Comparison of ENCODE assay signal across 8 cellular contexts in genomic region chr19:42423462-42424344, GRCh38. TPM values are rescaled to one million over a fixed set of nuclear protein-coding genes. Genes with fewer than 3 reads are reported as not detected.
DNase-seq lines count a peak whose midpoint lies in the region; ATAC-seq and TF ChIP-seq lines count a peak whose summit lies in the region.

No MANE protein-coding gene starts in this region.

- WGBS in liver: 7% methylated on average over 65 of the region's 65 CpGs

- ATAC-seq in GM18867 (IDR thresholded peaks at IDR 0.05; ENCODE audit: unreplicated experiment) (peak; percentile 89), HG03066 (IDR thresholded peaks at IDR 0.05; ENCODE audit: low read depth, unreplicated experiment) (peak; percentile 89)

- H3K36me3 ChIP-seq in liver (ENCODE audit: control insufficient read depth in 4 of 4, insufficient read depth in 3 of 4, low read depth in 1 of 4, low read length in 3 of 4): no peaks in the 10 kb centered on the region

- H3K9me3 ChIP-seq in liver (ENCODE audit: control insufficient read depth in 4 of 4, low read length in 3 of 4): no peaks in the 10 kb centered on the region

- peak overlapping the region; percentile 38 to 43 for H3K27ac ChIP-seq in liver (ENCODE audit: low read depth in 1 of 2, low read length in 2 of 2)

- DNase-seq in 8988T (peak; percentile 70), NCI-H345 (lab: John Stamatoyannopoulos, UW) (peak; percentile 87), dermis microvascular lymphatic vessel endothelial cell (ENCODE audit: low read depth in 2 of 2) (peak; percentile 89 to 92)
- DNase-seq in activated CD4-positive, alpha-beta T cell treated with anti-CD3 and anti-CD28 coated beads, Interleukin-2, amount 50 U/mL, for 4 hours: peak; percentile 93 to 94
- peak; percentile 90 for DNase-seq in stimulated activated CD4-positive, alpha-beta T cell treated with anti-CD3 and anti-CD28 coated beads, Interleukin-2, amount 100 ng/mL, for 4 hours (ENCODE audit: low read depth)

- peaks cover 8 to 22% (median 14%) of the 10 kb centered on the region in 4 donors for H3K4me1 ChIP-seq in liver (ENCODE audit: control insufficient read depth in 4 of 4, insufficient read depth in 4 of 4, low read length in 3 of 4)

- TF ChIP-seq CTCF in liver (IDR thresholded peaks at IDR 0.05; ENCODE audit: low read depth, low read length, missing input control): no peak

- no peaks in the 10 kb centered on the region for H3K27me3 ChIP-seq in liver (ENCODE audit: control insufficient read depth in 4 of 4, insufficient read depth in 4 of 4, low read length in 3 of 4)

- H3K4me3 ChIP-seq in liver (ENCODE audit: low read depth in 1 of 3, low read length in 3 of 3): peak overlapping the region; percentile 27 to 65 (median 53)

- no peak for TF ChIP-seq RAD21 in liver (IDR thresholded peaks at IDR 0.05)

- H3K9ac ChIP-seq in liver (ENCODE audit: low read depth in 1 of 2, low read length in 2 of 2): no peak overlapping the region

TF ChIP-seq in liver, 16 proteins besides CTCF, POLR2A, EP300 and RAD21:
- TF ChIP-seq YY1 (IDR thresholded peaks at IDR 0.05) (peak; percentile 25), GABPA (IDR thresholded peaks at IDR 0.05 in 1 of 2, conservative IDR thresholded peaks at IDR 0.05 in 1 of 2) (no peak), MAX (IDR thresholded peaks at IDR 0.05) (peak; percentile 14), NR2F2 (IDR thresholded peaks at IDR 0.05) (no peak), RXRA (IDR thresholded peaks at IDR 0.05) (no peak), TAF1 (conservative IDR thresholded peaks at IDR 0.05) (no peak), SP1 (IDR thresholded peaks at IDR 0.05) (peak; percentile 65), HNF4G (IDR thresholded peaks at IDR 0.05) (no peak)

RNA-seq across cellular contexts. Expression of gene LIPE, which starts 3.5 kb away (rescaled TPM):
- total RNA-seq in dermis microvascular lymphatic vessel endothelial cell: 5.0 and 6.3 TPM in 2 replicates
- 1 to 10 TPM; 1.5 to 4.7 TPM for total RNA-seq in liver
- polyA plus RNA-seq in liver: 1 to 10 TPM in 1 of 2 donors, under 1 TPM in 1; 0.88 to 1.5 TPM

RNA-seq across cellular contexts. Expression of gene CXCL17, which starts 19.0 kb away (rescaled TPM):
- total RNA-seq in dermis microvascular lymphatic vessel endothelial cell (not detected in 2 replicates), liver (under 1 TPM in 1 of 2 donors, not detected in 1; 0.93 TPM)
- under 1 TPM in 1 of 2 donors, not detected in 1; 0.10 TPM for polyA plus RNA-seq in liver

RNA-seq across cellular contexts. Expression of gene CNFN, which starts 33.6 kb away (rescaled TPM):
- total RNA-seq in dermis microvascular lymphatic vessel endothelial cell (0.13 TPM in 1 of 2 replicates, not detected in the other), liver (not detected)
- 1 to 10 TPM in 1 of 2 donors, under 1 TPM in 1; 0.57 to 1.2 TPM for polyA plus RNA-seq in liver

Comparison
In these comparisons a context has a peak if more than half of its experiments do, and no peak if none do; other contexts are left out.
1. Peak in every context shown above with its lines: DNase-seq, ATAC-seq, H3K4me3 ChIP-seq and H3K27ac ChIP-seq.